9 cellular contexts compared by ENCODE assay signal in genomic region chr6:150016324-150017185, GRCh38. TPM values are rescaled to one million over a fixed set of nuclear protein-coding genes. Genes with fewer than 3 reads are reported as not detected.
DNase-seq lines count a peak whose midpoint lies in the region; ATAC-seq and TF ChIP-seq lines count a peak whose summit lies in the region.
"Had no signal": no experiment of that assay in that cellular context is flagged by ENCODE, and none has a peak within 500 bp of the region (broad histone marks: within the 10 kb centered on the region; RNA-seq: fewer than 3 reads in every experiment).

No MANE protein-coding gene starts in this region.

- H4K20me1 ChIP-seq in Karpas-422 (ENCODE audit: insufficient read depth, low read depth, low read length): no peaks in the 10 kb centered on the region

- TF ChIP-seq POLR2A in adrenal gland (IDR thresholded peaks at IDR 0.05): no peak
- no peak for TF ChIP-seq POLR2A in heart left ventricle (IDR thresholded peaks at IDR 0.05)

- H3K9me2 ChIP-seq in Karpas-422 (replicated peaks; ENCODE audit: insufficient read depth, low read length): no peaks in the 10 kb centered on the region

- H3K36me3 ChIP-seq in CD4-positive, CD25-positive, alpha-beta regulatory T cell (ENCODE audit: control insufficient read depth, insufficient read depth, low read length): no peaks in the 10 kb centered on the region
- no peaks in the 10 kb centered on the region for H3K36me3 ChIP-seq in Karpas-422 (ENCODE audit: insufficient read depth, low read length)
- H3K36me3 ChIP-seq in RWPE2 (ENCODE audit: low read depth): no peaks in the 10 kb centered on the region
- no peaks in the 10 kb centered on the region for H3K36me3 ChIP-seq in adrenal gland (replicated peaks in 1 of 2)
- H3K36me3 ChIP-seq in heart left ventricle: no peaks in the 10 kb centered on the region
- H3K36me3 ChIP-seq in psoas muscle (ENCODE audit: insufficient read depth in 1 of 2, low read depth in 1 of 2): no peaks in the 10 kb centered on the region

- no peak overlapping the region for H3K9ac ChIP-seq in Karpas-422 (ENCODE audit: low read length)

- H3K4me1 ChIP-seq in CD4-positive, CD25-positive, alpha-beta regulatory T cell (ENCODE audit: control insufficient read depth, insufficient read depth, low read length, poor library complexity, severe bottlenecking): peaks cover 7% of the 10 kb centered on the region
- H3K4me1 ChIP-seq in Karpas-422 (ENCODE audit: low read length) (no peaks in the 10 kb centered on the region), RWPE2 (ENCODE audit: insufficient read depth, poor library complexity, severe bottlenecking) (no peaks in the 10 kb centered on the region), adrenal gland (replicated peaks in 1 of 2) (no peaks in the 10 kb centered on the region), heart left ventricle (peaks cover 0 to 10% (median 0%) of the 10 kb centered on the region in 12 donors), psoas muscle (no peaks in the 10 kb centered on the region)

- ATAC-seq in CD4-positive, CD25-positive, alpha-beta regulatory T cell (ENCODE audit: low read depth in 2 of 2): peak; percentile 83
- ATAC-seq in GM18868 (IDR thresholded peaks at IDR 0.05; ENCODE audit: unreplicated experiment) (peak; percentile 72), RWPE2 (ENCODE audit: low read depth) (peak; percentile 51), heart left ventricle (peak; percentile 59 to 86 (median 82)), psoas muscle (peak; percentile 78 to 91 (median 90))

- peaks cover 0 to 2% (median 0%) of the 10 kb centered on the region in 7 donors for H3K9me3 Mint-ChIP-seq in CD4-positive, CD25-positive, alpha-beta regulatory T cell

- peaks cover 33% of the 10 kb centered on the region for H3K27me3 ChIP-seq in CD4-positive, CD25-positive, alpha-beta regulatory T cell (ENCODE audit: control insufficient read depth, insufficient read depth, low read length)
- H3K27me3 ChIP-seq in Karpas-422 (ENCODE audit: low read length) (no peaks in the 10 kb centered on the region), RWPE2 (ENCODE audit: insufficient read depth, poor library complexity, severe bottlenecking) (peaks cover 15% of the 10 kb centered on the region), adrenal gland (peaks cover 41% of the 10 kb centered on the region), heart left ventricle (peaks cover 20 to 71% (median 63%) of the 10 kb centered on the region in 9 donors), psoas muscle (ENCODE audit: insufficient read depth in 3 of 3, low read length in 2 of 3) (peaks cover 0 to 55% (median 14%) of the 10 kb centered on the region in 3 donors)

- peaks cover 74% of the 10 kb centered on the region for H3K27me3 Mint-ChIP-seq in CD4-positive, CD25-positive, alpha-beta regulatory T cell

- WGBS in adrenal gland, 4 donors: 22 to 35% (median 26%) methylated on average over 6 of the region's 6 CpGs
- 24 to 32% (median 26%) methylated on average over 6 of the region's 6 CpGs for WGBS in heart left ventricle, 4 donors
- 20 to 25% (median 22%) methylated on average over 6 of the region's 6 CpGs for WGBS in psoas muscle, 3 donors

- H3K79me2 ChIP-seq in Karpas-422 (ENCODE audit: low read length): no peaks in the 10 kb centered on the region

- peak overlapping the region in 2 of 4 donors; percentile 3 to 5 for H3K4me3 Mint-ChIP-seq in CD4-positive, CD25-positive, alpha-beta regulatory T cell

- TF ChIP-seq CTCF in RWPE2 (IDR thresholded peaks at IDR 0.05; ENCODE audit: poor library complexity, severe bottlenecking) (peak; percentile 69), adrenal gland (IDR thresholded peaks at IDR 0.05) (peak; percentile 57 to 88 (median 80)), heart left ventricle (IDR thresholded peaks at IDR 0.05) (peak; percentile 58 to 78 (median 66)), psoas muscle (IDR thresholded peaks at IDR 0.05) (peak; percentile 74)

- no peak overlapping the region for H3K4me3 ChIP-seq in CD4-positive, CD25-positive, alpha-beta regulatory T cell (ENCODE audit: low read depth, low read length)
- H3K4me3 ChIP-seq in Karpas-422 (ENCODE audit: low read length) (no peak overlapping the region), RWPE2 (ENCODE audit: severe bottlenecking) (no peak overlapping the region), adrenal gland (no peak overlapping the region), heart left ventricle (no peak overlapping the region), psoas muscle (no peak overlapping the region)

- DNase-seq in CD4-positive, CD25-positive, alpha-beta regulatory T cell: peak; percentile 52 to 78 (median 73)
- DNase-seq in Karpas-422 (peak; percentile 88), RWPE2 (ENCODE audit: low spot score) (no peak), adrenal gland (peak; percentile 64 to 85 (median 78)), heart left ventricle (peak in 4 of 5 donors; percentile 37 to 68 (median 56)), psoas muscle (no peak), GM19240 (ENCODE audit: insufficient read length, low spot score) (no peak)

- H3K9me3 ChIP-seq in CD4-positive, CD25-positive, alpha-beta regulatory T cell (ENCODE audit: control insufficient read depth in 2 of 2, low read length in 2 of 2): no peaks in the 10 kb centered on the region
- H3K9me3 ChIP-seq in Karpas-422 (ENCODE audit: low read length) (no peaks in the 10 kb centered on the region), RWPE2 (ENCODE audit: severe bottlenecking) (no peaks in the 10 kb centered on the region), adrenal gland (replicated peaks in 1 of 3) (no peaks in the 10 kb centered on the region), heart left ventricle (no peaks in the 10 kb centered on the region), psoas muscle (no peaks in the 10 kb centered on the region)

- no peak overlapping the region for H3K27ac ChIP-seq in CD4-positive, CD25-positive, alpha-beta regulatory T cell (ENCODE audit: insufficient read depth, low read length, poor library complexity, severe bottlenecking)
- H3K27ac ChIP-seq in Karpas-422 (ENCODE audit: low read length) (no peak overlapping the region), RWPE2 (ENCODE audit: poor library complexity, severe bottlenecking) (no peak overlapping the region), adrenal gland (no peak overlapping the region), heart left ventricle (no peak overlapping the region), psoas muscle (no peak overlapping the region)

- no peak overlapping the region for H3K27ac Mint-ChIP-seq in CD4-positive, CD25-positive, alpha-beta regulatory T cell

- peaks cover 0 to 17% (median 14%) of the 10 kb centered on the region in 4 donors for H3K4me1 Mint-ChIP-seq in CD4-positive, CD25-positive, alpha-beta regulatory T cell

- no peak overlapping the region for H2AFZ ChIP-seq in Karpas-422 (ENCODE audit: low read length)

- no peaks in the 10 kb centered on the region for H3K36me3 Mint-ChIP-seq in CD4-positive, CD25-positive, alpha-beta regulatory T cell

- H3K4me2 ChIP-seq in Karpas-422 (ENCODE audit: low read depth, low read length, poor library complexity, severe bottlenecking): no peak overlapping the region

- intact Hi-C loops in adrenal gland (cut with DNase I): loop anchor here (2.0 to 5.0 kb wide), 2 partner anchors 79 to 82 kb away; no protein-coding TSS in a partner anchor
- intact Hi-C loops in heart left ventricle (cut with DNase I): loop anchor here (1.0 to 10.0 kb wide), 7 partner anchors 52 to 184 kb away; partner anchors contain the start of gene ULBP1 (in 1 of the 10)
- intact Hi-C loops in psoas muscle (cut with DNase I): loop anchor here (1.0 to 5.0 kb wide), 3 partner anchors 82 to 184 kb away; no protein-coding TSS in a partner anchor

RNA-seq across cellular contexts. Expression of gene RAET1L, which starts 8.8 kb away (rescaled TPM):
- not detected for total RNA-seq in CD4-positive, CD25-positive, alpha-beta regulatory T cell
- polyA plus RNA-seq in CD4-positive, CD25-positive, alpha-beta regulatory T cell: not detected
- not detected in 2 replicates for total RNA-seq in Karpas-422 (2014; rRNA removed; shearing (Covaris generic); ENCODE audit: low replicate concordance)
- total RNA-seq in adrenal gland: not detected
- not detected for polyA plus RNA-seq in adrenal gland
- total RNA-seq in heart left ventricle: not detected
- not detected for polyA plus RNA-seq in heart left ventricle
- not detected for total RNA-seq in psoas muscle
- polyA plus RNA-seq in psoas muscle: under 1 TPM in 2 of 3 donors, not detected in 1; 0.06 to 0.07 TPM
- total RNA-seq: T-helper 1 cell treated with Interleukin-12 subunit alpha and Interleukin-12 subunit beta and Interleukin-4 antibody, amounts not matched to agents 30 ng/mL and 1 ng/mL, for 36 hours had no signal

RNA-seq across cellular contexts. Expression of gene ULBP3, which starts 52.4 kb away (rescaled TPM):
- total RNA-seq in CD4-positive, CD25-positive, alpha-beta regulatory T cell: 1.3 TPM
- 1 to 10 TPM in 1 of 4 donors, under 1 TPM in 2, not detected in 1; 0.19 to 1.2 (median 0.72) TPM for polyA plus RNA-seq in CD4-positive, CD25-positive, alpha-beta regulatory T cell
- total RNA-seq in Karpas-422 (2014; rRNA removed; shearing (Covaris generic); ENCODE audit: low replicate concordance): 1.7 and 3.5 TPM in 2 replicates
- total RNA-seq in adrenal gland: 10 to 100 TPM in 2 of 8 donors, 1 to 10 TPM in 6; 2.5 to 15.6 (median 5.1) TPM
- polyA plus RNA-seq in adrenal gland: 1 to 10 TPM in 2 of 3 donors, under 1 TPM in 1; 0.17 to 8.6 (median 1.0) TPM
- total RNA-seq in heart left ventricle: 1 to 10 TPM in 6 of 9 donors, under 1 TPM in 3; 0.72 to 1.8 (median 1.3) TPM
- 1 to 10 TPM in 1 of 2 donors, not detected in 1; 3.6 TPM for polyA plus RNA-seq in heart left ventricle
- under 1 TPM; 0.34 to 0.67 (median 0.40) TPM for total RNA-seq in psoas muscle
- under 1 TPM; 0.15 to 0.55 (median 0.32) TPM for polyA plus RNA-seq in psoas muscle

RNA-seq across cellular contexts. Expression of gene ULBP1, which starts 52.8 kb away (rescaled TPM):
- total RNA-seq in CD4-positive, CD25-positive, alpha-beta regulatory T cell: 0.64 TPM
- not detected for polyA plus RNA-seq in CD4-positive, CD25-positive, alpha-beta regulatory T cell
- total RNA-seq in Karpas-422 (2014; rRNA removed; shearing (Covaris generic); ENCODE audit: low replicate concordance): 1.0 and 5.1 TPM in 2 replicates
- under 1 TPM in 5 of 8 donors, not detected in 3; 0.14 to 0.68 (median 0.29) TPM for total RNA-seq in adrenal gland
- under 1 TPM in 2 of 3 donors, not detected in 1; 0.03 to 0.88 TPM for polyA plus RNA-seq in adrenal gland
- total RNA-seq in heart left ventricle: under 1 TPM; 0.10 to 0.52 (median 0.25) TPM
- under 1 TPM; 0.11 to 0.33 TPM for polyA plus RNA-seq in heart left ventricle
- under 1 TPM; 0.06 to 0.12 (median 0.10) TPM for total RNA-seq in psoas muscle
- under 1 TPM; 0.03 to 0.10 (median 0.03) TPM for polyA plus RNA-seq in psoas muscle

Comparison
In these comparisons a context has a peak if more than half of its experiments do, and no peak if none do; other contexts are left out.
1. DNase-seq: peak in CD4-positive, CD25-positive, alpha-beta regulatory T cell (3 of 3), Karpas-422 (single experiment), adrenal gland (7 of 7) and heart left ventricle (4 of 5); none in RWPE2 (single experiment), psoas muscle (0 of 2) and GM19240 (single experiment).
2. Peak in every context shown above with its lines, with median percentiles within 50 percentile points of each other: ATAC-seq and CTCF ChIP-seq.